In the genomic region with DNA sequence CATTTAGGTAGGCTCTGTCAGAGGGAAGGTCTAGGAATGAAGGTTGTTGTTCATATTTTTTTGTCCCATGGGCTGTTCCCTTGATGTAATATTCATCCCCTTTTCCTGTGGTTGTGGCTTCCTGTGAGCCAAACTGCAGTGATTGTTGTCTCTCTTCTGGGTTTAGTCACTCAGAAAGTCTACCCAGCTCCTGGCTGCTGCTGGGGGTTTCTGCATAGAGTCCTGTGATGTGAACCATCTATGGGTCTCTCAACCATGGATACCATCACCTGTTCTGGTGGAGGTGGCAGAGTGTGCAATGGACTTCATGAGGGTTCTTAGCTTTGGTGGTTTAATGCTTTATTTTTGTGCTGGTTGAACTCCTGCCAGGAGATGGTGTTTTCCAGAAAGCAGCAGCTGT, we compare ENCODE assay signal across 14 cellular contexts.
"Had no signal": no experiment of that assay in that cellular context is flagged by ENCODE, and none has a peak within 500 bp of the region (broad histone marks: within the 10 kb centered on the region; RNA-seq: fewer than 3 reads in every experiment).

No MANE protein-coding gene starts in this region.

- H3K4me3 Mint-ChIP-seq: immature natural killer cell; stimulated activated effector memory CD8-positive, alpha-beta T cell treated with anti-CD3 and anti-CD28 coated beads, Interleukin-12 subunit alpha, Interleukin-12 subunit beta, amount 100 ng/mL, for 72 hours had no signal

- H3K36me3 ChIP-seq: ascending aorta, cardiac muscle cell, esophagus squamous epithelium, lower lobe of right lung, neutrophil, right atrium auricular region had no signal

- H3K27ac ChIP-seq: ascending aorta, cardiac muscle cell, esophagus squamous epithelium, lower lobe of right lung, neutrophil, right atrium auricular region had no signal

- DNase-seq: activated T-cell treated with anti-CD3 and anti-CD28 coated beads, Interleukin-2, amount 50 U/mL, for 48 hours; esophagus squamous epithelium; foreskin fibroblast; immature natural killer cell; left cardiac atrium; lower lobe of right lung; midbrain; SIG-M5; trophoblast cell had no signal

- ATAC-seq: left cardiac atrium; lower lobe of right lung; stimulated activated effector memory CD8-positive, alpha-beta T cell treated with anti-CD3 and anti-CD28 coated beads, Interleukin-12 subunit alpha, Interleukin-12 subunit beta, amount 100 ng/mL, for 72 hours had no signal

- H3K36me3 Mint-ChIP-seq: immature natural killer cell had no signal

- H3K9me3 ChIP-seq: lower lobe of right lung, neutrophil had no signal

- H3K27me3 ChIP-seq: ascending aorta, cardiac muscle cell, esophagus squamous epithelium, neutrophil, right atrium auricular region had no signal

- H3K4me3 ChIP-seq: ascending aorta, cardiac muscle cell, esophagus squamous epithelium, lower lobe of right lung, right atrium auricular region had no signal

- H3K27ac Mint-ChIP-seq: immature natural killer cell; stimulated activated effector memory CD8-positive, alpha-beta T cell treated with anti-CD3 and anti-CD28 coated beads, Interleukin-12 subunit alpha, Interleukin-12 subunit beta, amount 100 ng/mL, for 72 hours had no signal

- H3K4me1 ChIP-seq: ascending aorta, esophagus squamous epithelium, lower lobe of right lung, right atrium auricular region had no signal
